ENCODE assay signal across 2 cellular contexts in genomic region chr4:146976145-146976544, GRCh38.
TF ChIP-seq lines count a peak whose summit lies in the region.

No MANE protein-coding gene starts in this region.

TF ChIP-seq in HEK293, 187 proteins besides CTCF, POLR2A, EP300 and RAD21 (continued from another document):
- TF ChIP-seq WT1 (tag by site-specific recombination; IDR thresholded peaks at IDR 0.05): 0 out of 2 replicates have a peak, but pooled peaks have one; percentile 13
- no peak for TF ChIP-seq ZNF2 (tag by site-specific recombination; IDR thresholded peaks at IDR 0.05)
- TF ChIP-seq, protein P1, sequence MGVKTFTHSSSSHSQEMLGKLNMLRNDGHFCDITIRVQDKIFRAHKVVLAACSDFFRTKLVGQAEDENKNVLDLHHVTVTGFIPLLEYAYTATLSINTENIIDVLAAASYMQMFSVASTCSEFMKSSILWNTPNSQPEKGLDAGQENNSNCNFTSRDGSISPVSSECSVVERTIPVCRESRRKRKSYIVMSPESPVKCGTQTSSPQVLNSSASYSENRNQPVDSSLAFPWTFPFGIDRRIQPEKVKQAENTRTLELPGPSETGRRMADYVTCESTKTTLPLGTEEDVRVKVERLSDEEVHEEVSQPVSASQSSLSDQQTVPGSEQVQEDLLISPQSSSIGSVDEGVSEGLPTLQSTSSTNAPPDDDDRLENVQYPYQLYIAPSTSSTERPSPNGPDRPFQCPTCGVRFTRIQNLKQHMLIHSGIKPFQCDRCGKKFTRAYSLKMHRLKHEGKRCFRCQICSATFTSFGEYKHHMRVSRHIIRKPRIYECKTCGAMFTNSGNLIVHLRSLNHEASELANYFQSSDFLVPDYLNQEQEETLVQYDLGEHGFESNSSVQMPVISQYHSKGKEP (tag by site-specific recombination; IDR thresholded peaks at IDR 0.05): no peak
- TF ChIP-seq, protein P2, sequence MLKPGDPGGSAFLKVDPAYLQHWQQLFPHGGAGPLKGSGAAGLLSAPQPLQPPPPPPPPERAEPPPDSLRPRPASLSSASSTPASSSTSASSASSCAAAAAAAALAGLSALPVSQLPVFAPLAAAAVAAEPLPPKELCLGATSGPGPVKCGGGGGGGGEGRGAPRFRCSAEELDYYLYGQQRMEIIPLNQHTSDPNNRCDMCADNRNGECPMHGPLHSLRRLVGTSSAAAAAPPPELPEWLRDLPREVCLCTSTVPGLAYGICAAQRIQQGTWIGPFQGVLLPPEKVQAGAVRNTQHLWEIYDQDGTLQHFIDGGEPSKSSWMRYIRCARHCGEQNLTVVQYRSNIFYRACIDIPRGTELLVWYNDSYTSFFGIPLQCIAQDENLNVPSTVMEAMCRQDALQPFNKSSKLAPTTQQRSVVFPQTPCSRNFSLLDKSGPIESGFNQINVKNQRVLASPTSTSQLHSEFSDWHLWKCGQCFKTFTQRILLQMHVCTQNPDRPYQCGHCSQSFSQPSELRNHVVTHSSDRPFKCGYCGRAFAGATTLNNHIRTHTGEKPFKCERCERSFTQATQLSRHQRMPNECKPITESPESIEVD (tag by site-specific recombination; IDR thresholded peaks at IDR 0.05): peak; percentile 3; the same call in 1 of the 2 replicates
- TF ChIP-seq FEZF1 (tag by site-specific recombination; IDR thresholded peaks at IDR 0.05): peak; percentile 83
- TF ChIP-seq ZNF423 (tag by site-specific recombination; IDR thresholded peaks at IDR 0.05): no peak
- no peak for TF ChIP-seq SCRT2 (tag by site-specific recombination; IDR thresholded peaks at IDR 0.05)
- no peak for TF ChIP-seq ZNF510 (tag by site-specific recombination; IDR thresholded peaks at IDR 0.05; ENCODE audit: insufficient replicate concordance)
- peak; percentile 38 for TF ChIP-seq OSR2 (tag by site-specific recombination; IDR thresholded peaks at IDR 0.05)

TF ChIP-seq in GM23338, 12 proteins besides CTCF, POLR2A, EP300 and RAD21:
- TF ChIP-seq REST (IDR thresholded peaks at IDR 0.05; ENCODE audit: unreplicated experiment) (no peak), EZH2phosphoT487 (IDR thresholded peaks at IDR 0.05; ENCODE audit: unreplicated experiment) (no peak), ZNF462 (CRISPR knock-in tag; IDR thresholded peaks at IDR 0.05) (no peak), ZNF114 (CRISPR knock-in tag; IDR thresholded peaks at IDR 0.05) (no peak)
TF ChIP-seq in GM23338: peak in this region for 0.
